25 cellular contexts compared by ENCODE assay signal in genomic region chr14:103224996-103225874, GRCh38.
DNase-seq lines count a peak whose midpoint lies in the region; ATAC-seq, FAIRE-seq and TF ChIP-seq lines count a peak whose summit lies in the region.
"Had no signal": no experiment of that assay in that cellular context is flagged by ENCODE, and none has a peak within 500 bp of the region (broad histone marks: within the 10 kb centered on the region; RNA-seq: fewer than 3 reads in every experiment).

No MANE protein-coding gene starts in this region.

- no peaks in the 10 kb centered on the region for H3K79me1 ChIP-seq in IMR-90 (ENCODE audit: low read depth in 1 of 2, low read length in 2 of 2)

- H3K27me3 ChIP-seq in IMR-90 (ENCODE audit: control insufficient read depth, insufficient read depth, low read length) (peaks cover 44% of the 10 kb centered on the region), bronchial epithelial cell (ENCODE audit: control insufficient read depth, insufficient read depth, low read length) (peaks cover 19% of the 10 kb centered on the region)
- H3K27me3 ChIP-seq: MG63 had no signal

- no peak overlapping the region for H2AK9ac ChIP-seq in IMR-90 (replicated peaks; ENCODE audit: low read depth, low read length, poor library complexity)

- WGBS in IMR-90 (ENCODE audit: extremely low coverage in 2 of 2, insufficient read length in 1 of 2), 2 experiments = 66% methylated on average over 4 of the region's 30 CpGs; no CpG with 5 or more reads in 1 of the 2 experiments

- H2AFZ ChIP-seq in IMR-90 (replicated peaks; ENCODE audit: low read length, poor library complexity) (no peak overlapping the region), OCI-LY7 (ENCODE audit: low read length) (no peak overlapping the region)

- H2BK5ac ChIP-seq in IMR-90 (ENCODE audit: low read depth, low read length, poor library complexity, severe bottlenecking) = no peak overlapping the region

- H3K9ac ChIP-seq in IMR-90 (ENCODE audit: low read depth, low read length) = no peak overlapping the region

- no peak for TF ChIP-seq CTCF in IMR-90 (conservative IDR thresholded peaks at IDR 0.05; ENCODE audit: low read depth, low read length)
- TF ChIP-seq CTCF in bronchial epithelial cell (IDR thresholded peaks at IDR 0.05; ENCODE audit: insufficient read depth, low read length, severe bottlenecking) = no peak
- TF ChIP-seq CTCF in OCI-LY7 (conservative IDR thresholded peaks at IDR 0.05; ENCODE audit: low read length) = no peak

- H3K18ac ChIP-seq in IMR-90 (ENCODE audit: low read depth, low read length) = no peak overlapping the region

- H3K36me3 ChIP-seq in IMR-90 (ENCODE audit: control insufficient read depth, insufficient read depth, low read length) = no peaks in the 10 kb centered on the region
- no peaks in the 10 kb centered on the region for H3K36me3 ChIP-seq in bronchial epithelial cell (ENCODE audit: control insufficient read depth, insufficient read depth, low read length)
- H3K36me3 ChIP-seq in OCI-LY7 (ENCODE audit: insufficient read depth, low read length) = no peaks in the 10 kb centered on the region
- H3K36me3 ChIP-seq: heart left ventricle, MG63, prostate gland, tibial artery had no signal

- H3K4ac ChIP-seq in IMR-90 (ENCODE audit: low read depth, low read length) = 0 out of 2 replicates have a peak overlapping the region, but pooled peaks have one; percentile 25

- ATAC-seq in IMR-90 (ENCODE audit: low read depth) = peak; percentile 46; the same call in 1 of the 2 replicates
- ATAC-seq in HG03521 (IDR thresholded peaks at IDR 0.05; ENCODE audit: unreplicated experiment) = no peak
- ATAC-seq: activated CD8-positive, alpha-beta memory T cell treated with anti-CD3 and anti-CD28 coated beads, Interleukin-2, amount 10 ng/mL, durations not matched to agents 7 days and 5 days; heart left ventricle had no signal

- no peak overlapping the region for H2AK5ac ChIP-seq in IMR-90 (ENCODE audit: low read depth, low read length)

- BruUV-seq in IMR-90 (replicated peaks; lab: Mats Ljungman, UMichigan) (no TSS peak), OCI-LY7 (replicated peaks; lab: Mats Ljungman, UMichigan) (no TSS peak)

- no peaks in the 10 kb centered on the region for H3K9me2 ChIP-seq in OCI-LY7 (ENCODE audit: insufficient read depth, low read length)

- no peak overlapping the region for H3K23ac ChIP-seq in IMR-90 (ENCODE audit: low read depth, low read length)

- no peak overlapping the region for H4K5ac ChIP-seq in IMR-90 (ENCODE audit: low read depth, low read length)

- in situ Hi-C loops in IMR-90 (cut with MboI; ENCODE audit: low sequenced_read_pairs) = no loop called here

- H3K4me1 ChIP-seq in IMR-90 (ENCODE audit: control insufficient read depth, insufficient read depth, low read length) (no peaks in the 10 kb centered on the region), OCI-LY7 (ENCODE audit: insufficient read depth, low read length, poor library complexity, severe bottlenecking) (no peaks in the 10 kb centered on the region)
- H3K4me1 ChIP-seq: prostate gland had no signal

- H4K91ac ChIP-seq in IMR-90 (ENCODE audit: insufficient read depth, low read depth, low read length) = no peak overlapping the region

- no peak overlapping the region for H4K8ac ChIP-seq in IMR-90 (ENCODE audit: low read depth in 2 of 2, low read length in 2 of 2)

- no peak overlapping the region for H2BK120ac ChIP-seq in IMR-90 (ENCODE audit: low read depth, low read length)

- peak; percentile 7 for FAIRE-seq in bronchial epithelial cell (lab: Jason Lieb, UNC)

- H3K14ac ChIP-seq in IMR-90 (replicated peaks; ENCODE audit: low read depth, low read length) = no peak overlapping the region

- no peak overlapping the region for H2BK20ac ChIP-seq in IMR-90 (ENCODE audit: low read depth, low read length)

- peak; percentile 41 for DNase-seq in IMR-90
- no peak for DNase-seq in bronchial epithelial cell (ENCODE audit: low read depth)
- DNase-seq in kidney tubule cell (ENCODE audit: low spot score) = peak; percentile 33
- peak; percentile 36 for DNase-seq in pons (ENCODE audit: low spot score)
- DNase-seq in OCI-LY7 (ENCODE audit: low spot score) = no peak
- no peak for DNase-seq in SIG-M5 (lab: John Stamatoyannopoulos, UW)
- DNase-seq in activated T-cell treated with anti-CD3 and anti-CD28 coated beads, Interleukin-2, amount 50 U/mL, for 1 hour = no peak
- DNase-seq: activated CD4-positive, alpha-beta T cell treated with anti-CD3 and anti-CD28 coated beads, Interleukin-2, amount 50 U/mL, for 1 hour; activated CD8-positive, alpha-beta memory T cell treated with anti-CD3 and anti-CD28 coated beads, Interleukin-2, amount 10 ng/mL, durations not matched to agents 7 days and 5 days; activated naive CD4-positive, alpha-beta T cell treated with anti-CD3 and anti-CD28 coated beads for 36 hours; amygdala; Calu3; DND-41; HCEC 1CT; heart left ventricle; MG63; NCI-H1417; NCI-H2081 treated with DMSO at 0.1 percent for 48 hours; NCI-H446 treated with DMSO at 0.1 percent for 48 hours; SHP77 treated with DMSO at 0.1 percent for 48 hours; T-helper 1 cell; tibial artery had no signal

- H3K79me2 ChIP-seq in OCI-LY7 (ENCODE audit: insufficient read depth, low read depth, low read length) = no peaks in the 10 kb centered on the region

- no peak overlapping the region for H3K56ac ChIP-seq in IMR-90 (ENCODE audit: extremely low read depth, insufficient read depth, low read length)

- TF ChIP-seq RAD21 in IMR-90 (IDR thresholded peaks at IDR 0.05; ENCODE audit: low read length) = no peak

- CTCF ChIA-PET in IMR-90 (lab: Yijun Ruan, JAX) = interaction anchor here (0.6 kb wide), 1 partner anchor 19 kb away, joined by 3 read pairs; no protein-coding TSS in a partner anchor
- CTCF ChIA-PET in OCI-LY7 (lab: Charles Lee; ENCODE audit: unreplicated experiment) = no interaction called here

- no peaks in the 10 kb centered on the region for H3K9me1 ChIP-seq in IMR-90 (ENCODE audit: insufficient read depth, low read length)

- dilution Hi-C loops in IMR-90 (cut with HindIII; ENCODE audit: low sequenced_read_pairs, unreplicated experiment) = no loop called here

- H3K9me3 ChIP-seq in IMR-90 (ENCODE audit: control insufficient read depth, insufficient read depth, low read length) (no peaks in the 10 kb centered on the region), OCI-LY7 (ENCODE audit: low read length) (no peaks in the 10 kb centered on the region)
- H3K9me3 ChIP-seq: heart left ventricle, MG63, prostate gland, tibial artery had no signal

- H3K4me2 ChIP-seq in IMR-90 (ENCODE audit: low read depth, low read length) (no peak overlapping the region), OCI-LY7 (ENCODE audit: low read length) (no peak overlapping the region)

- intact Hi-C loops in IMR-90 (cut with micrococcal nuclease) (no loop called here), OCI-LY7 (cut with micrococcal nuclease; ENCODE audit: unreplicated experiment) (no loop called here)

- no peak overlapping the region for H3K4me3 ChIP-seq in IMR-90 (ENCODE audit: insufficient read depth, low read depth, low read length)
- H3K4me3 ChIP-seq in bronchial epithelial cell (ENCODE audit: low read depth, low read length) = no peak overlapping the region
- H3K4me3 ChIP-seq in OCI-LY7 (ENCODE audit: low read depth, low read length, poor library complexity, severe bottlenecking) = no peak overlapping the region
- H3K4me3 ChIP-seq: heart left ventricle, MG63, prostate gland, tibial artery had no signal

- H2BK15ac ChIP-seq in IMR-90 (ENCODE audit: low read depth, low read length) = no peak overlapping the region

- TF ChIP-seq POLR2A in IMR-90 (IDR thresholded peaks at IDR 0.05; ENCODE audit: low read depth, low read length) = no peak

- H4K20me1 ChIP-seq in IMR-90 (ENCODE audit: insufficient read depth, low read length) = no peaks in the 10 kb centered on the region
- H4K20me1 ChIP-seq in OCI-LY7 (ENCODE audit: insufficient read depth, low read length) = no peaks in the 10 kb centered on the region

- H3K27ac ChIP-seq in IMR-90 (ENCODE audit: insufficient read depth, low read length) (no peak overlapping the region), OCI-LY7 (ENCODE audit: low read depth, low read length, poor library complexity, severe bottlenecking) (no peak overlapping the region)
- H3K27ac ChIP-seq: C4-2B, heart left ventricle, prostate gland, tibial artery had no signal

- POLR2A ChIA-PET in IMR-90 (lab: Charles Lee; ENCODE audit: unreplicated experiment) (no interaction called here), OCI-LY7 (lab: Charles Lee) (interaction anchor here (0.6 kb wide), 1 partner anchor 247 kb away, joined by 3 read pairs; no protein-coding TSS in a partner anchor)

TF ChIP-seq in IMR-90, 13 proteins besides CTCF, POLR2A, EP300 and RAD21:
- TF ChIP-seq BHLHE40 (IDR thresholded peaks at IDR 0.05; ENCODE audit: low read depth, low read length) (no peak), NFE2L2 (IDR thresholded peaks at IDR 0.05; ENCODE audit: low read depth, low read length) (no peak), CEBPB (IDR thresholded peaks at IDR 0.05; ENCODE audit: low read depth, low read length) (no peak), RCOR1 (IDR thresholded peaks at IDR 0.05; ENCODE audit: insufficient replicate concordance, low read length) (no peak), MAFK (IDR thresholded peaks at IDR 0.05; ENCODE audit: low read depth, low read length) (no peak), USF2 (IDR thresholded peaks at IDR 0.05; ENCODE audit: low read depth, low read length) (no peak), RFX5 (IDR thresholded peaks at IDR 0.05; ENCODE audit: low read depth, low read length) (no peak), MAZ (IDR thresholded peaks at IDR 0.05; ENCODE audit: borderline replicate concordance, low read depth, low read length) (no peak)

Comparison
In these comparisons a context has a peak if more than half of its experiments do, and no peak if none do; other contexts are left out.
1. DNase-seq: peak in IMR-90 (single experiment), kidney tubule cell (single experiment) and pons (single experiment); none in bronchial epithelial cell (single experiment), OCI-LY7 (single experiment), SIG-M5 (single experiment) and activated T-cell treated with anti-CD3 and anti-CD28 coated beads, Interleukin-2, amount 50 U/mL, for 1 hour (single experiment).